21 cellular contexts compared by ENCODE assay signal in the genomic region with DNA sequence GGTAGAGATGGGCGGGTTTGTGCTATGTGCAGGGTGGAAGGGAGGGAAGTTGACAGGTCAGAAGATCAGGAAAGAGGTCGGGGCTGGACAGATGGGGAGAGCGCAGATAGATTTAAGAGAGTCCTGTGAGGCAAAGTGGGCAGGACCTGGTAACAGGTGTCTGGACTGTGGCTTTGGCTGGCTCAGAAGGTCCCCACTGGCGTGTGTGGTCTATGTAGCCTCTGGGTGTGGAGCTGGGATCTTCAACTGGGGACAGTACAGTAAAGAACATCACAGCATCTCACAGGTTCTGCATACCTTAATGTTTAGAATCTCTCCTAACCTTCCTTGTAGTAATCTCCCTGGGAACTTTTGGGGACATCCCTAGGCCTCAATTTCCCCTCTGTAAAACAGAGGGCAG. TPM values are rescaled to one million over a fixed set of nuclear protein-coding genes. Genes with fewer than 3 reads are reported as not detected.
"Had no signal": no experiment of that assay in that cellular context is flagged by ENCODE, and none has a peak within 500 bp of the region (broad histone marks: within the 10 kb centered on the region; RNA-seq: fewer than 3 reads in every experiment).

No MANE protein-coding gene starts in this region.

- H3K4me3 ChIP-seq: ascending aorta, breast epithelium, heart left ventricle, lung, transverse colon had no signal

- ATAC-seq: activated CD4-positive, alpha-beta T cell treated with anti-CD3 and anti-CD28 coated beads for 36 hours; effector memory CD8-positive, alpha-beta T cell had no signal

- H3K4me1 ChIP-seq: ascending aorta, breast epithelium, transverse colon had no signal

- H3K36me3 ChIP-seq: breast epithelium, transverse colon had no signal

- H3K27me3 ChIP-seq: ascending aorta, breast epithelium, heart left ventricle, transverse colon had no signal

- H3K27ac ChIP-seq: ascending aorta, breast epithelium, heart left ventricle, transverse colon, WERI-Rb-1 had no signal

- H3K9me3 ChIP-seq: ascending aorta, breast epithelium, transverse colon had no signal

- DNase-seq: activated CD4-positive, alpha-beta memory T cell treated with anti-CD3 and anti-CD28 coated beads for 36 hours; activated CD4-positive, alpha-beta T cell treated with anti-CD3 and anti-CD28 coated beads for 36 hours; activated naive CD4-positive, alpha-beta T cell treated with anti-CD3 and anti-CD28 coated beads, Interleukin-2, amount 10 ng/mL, durations not matched to agents 7 days and 5 days; activated T-cell treated with anti-CD3 and anti-CD28 coated beads, Interleukin-2, amount 50 U/mL, for 24 hours; effector memory CD8-positive, alpha-beta T cell; immature natural killer cell; stimulated activated CD4-positive, alpha-beta T cell treated with anti-CD3 and anti-CD28 coated beads, Interleukin-2, amount 100 ng/mL, for 48 hours; stimulated activated naive CD4-positive, alpha-beta T cell; transverse colon; WERI-Rb-1 had no signal

RNA-seq across cellular contexts. Expression of a gene that starts 17.7 kb away (rescaled TPM):
- total RNA-seq: activated CD4-positive, alpha-beta memory T cell treated with anti-CD3 and anti-CD28 coated beads for 36 hours; activated CD4-positive, alpha-beta T cell treated with anti-CD3 and anti-CD28 coated beads for 36 hours; ascending aorta; breast epithelium; chondrocyte; dermis blood vessel endothelial cell; fibroblast of lung; frontal cortex; mesothelial cell of epicardium; neural crest cell; osteocyte had no signal
- polyA plus RNA-seq: fibroblast of lung, immature natural killer cell had no signal

RNA-seq across cellular contexts. Expression of a gene that starts 35.5 kb away (rescaled TPM):
- total RNA-seq: activated CD4-positive, alpha-beta memory T cell treated with anti-CD3 and anti-CD28 coated beads for 36 hours; ascending aorta; neural crest cell; osteocyte; transverse colon had no signal
- polyA plus RNA-seq: immature natural killer cell had no signal

RNA-seq across cellular contexts. Expression of a gene that starts 59.8 kb away (rescaled TPM):
- total RNA-seq: activated CD4-positive, alpha-beta memory T cell treated with anti-CD3 and anti-CD28 coated beads for 36 hours; activated CD4-positive, alpha-beta T cell treated with anti-CD3 and anti-CD28 coated beads for 36 hours; fibroblast of lung; frontal cortex had no signal
- polyA plus RNA-seq: fibroblast of lung, immature natural killer cell had no signal
